9 cellular contexts compared by ENCODE assay signal in genomic region chr3:168093229-168093628, GRCh38. TPM values are rescaled to one million over a fixed set of nuclear protein-coding genes. Genes with fewer than 3 reads are reported as not detected.
DNase-seq lines count a peak whose midpoint lies in the region; ATAC-seq, FAIRE-seq and TF ChIP-seq lines count a peak whose summit lies in the region.
"Had no signal": no experiment of that assay in that cellular context is flagged by ENCODE, and none has a peak within 500 bp of the region (broad histone marks: within the 10 kb centered on the region; RNA-seq: fewer than 3 reads in every experiment).

No MANE protein-coding gene starts in this region.

- TF ChIP-seq CTCF in AG09309 (IDR thresholded peaks at IDR 0.05; ENCODE audit: control insufficient read depth, insufficient read depth, low read depth, low read length, missing control alignments), result no peak
- no peak for TF ChIP-seq CTCF in Loucy (conservative IDR thresholded peaks at IDR 0.05; ENCODE audit: low read length)
- TF ChIP-seq CTCF in natural killer cell (IDR thresholded peaks at IDR 0.05), result no peak

- peaks cover 41 to 54% of the 10 kb centered on the region in 2 donors for H3K4me1 Mint-ChIP-seq in natural killer cell

- H2AFZ ChIP-seq in Loucy (ENCODE audit: low read length), result no peak overlapping the region

- intact Hi-C loops in natural killer cell (cut with micrococcal nuclease), result no loop called here

- peak overlapping the region; percentile 41 for H3K27ac ChIP-seq in cingulate gyrus (ENCODE audit: low read depth, low read length)

- H3K9me3 ChIP-seq in Loucy (ENCODE audit: insufficient read depth, low read depth, low read length), result no peaks in the 10 kb centered on the region

- peak overlapping the region; percentile 55 for H3K4me2 ChIP-seq in Loucy (ENCODE audit: low read depth, low read length, poor library complexity, severe bottlenecking)

- ATAC-seq in natural killer cell, result no peak
- ATAC-seq in activated CD4-positive, CD25-positive, alpha-beta regulatory T cell treated with anti-CD3 and anti-CD28 coated beads, Interleukin-2, amount 50 U/mL, for 24 hours, result no peak

- H3K9me2 ChIP-seq in Loucy (replicated peaks; ENCODE audit: low read depth, low read length), result no peaks in the 10 kb centered on the region

- no peaks in the 10 kb centered on the region; the same call in 1 of the 2 replicates for H3F3A ChIP-seq in Loucy (ENCODE audit: low read depth)

- H3K79me2 ChIP-seq in Loucy (ENCODE audit: insufficient read depth, low read length), result peaks cover 55% of the 10 kb centered on the region

- H3K27ac Mint-ChIP-seq in natural killer cell, result no peak overlapping the region

- H3K27me3 ChIP-seq in Loucy (ENCODE audit: insufficient read depth, low read length, poor library complexity, severe bottlenecking), result no peaks in the 10 kb centered on the region

- no peaks in the 10 kb centered on the region for H3K36me3 Mint-ChIP-seq in natural killer cell

- H3K4me1 ChIP-seq in Loucy (ENCODE audit: insufficient read depth, low read length, poor library complexity, severe bottlenecking), result peaks cover 36% of the 10 kb centered on the region

- DNase-seq in AG09309 (ENCODE audit: low read depth) (no peak), natural killer cell (no peak), hepatic stellate cell (ENCODE audit: low spot score) (no peak), HTR-8/SVneo (ENCODE audit: insufficient read length, low spot score) (no peak)
- no peak for DNase-seq in activated T-cell treated with anti-CD3 and anti-CD28 coated beads, Interleukin-2, amount 50 U/mL, for 48 hours
- DNase-seq: activated T-cell treated with anti-CD3 and anti-CD28 coated beads, Interleukin-2, amount 50 U/mL, for 1 hour had no signal

- no peaks in the 10 kb centered on the region for H3K27me3 Mint-ChIP-seq in natural killer cell (ENCODE audit: low read depth in 2 of 2)

- no peaks in the 10 kb centered on the region for H3K36me3 ChIP-seq in Loucy (ENCODE audit: insufficient read depth, low read length)

- peaks cover 18% of the 10 kb centered on the region for H4K20me1 ChIP-seq in Loucy (ENCODE audit: insufficient read depth, low read length, poor library complexity, severe bottlenecking)

- H3K4me3 ChIP-seq in AG09309 (ENCODE audit: control insufficient read depth, low read depth, low read length) (peak overlapping the region; percentile 100), Loucy (ENCODE audit: low read length, poor library complexity, severe bottlenecking) (peak overlapping the region; percentile 82)

- H3K4me3 Mint-ChIP-seq in natural killer cell, result peak overlapping the region; percentile 53

- peak overlapping the region; percentile 74 for H3K9ac ChIP-seq in Loucy (ENCODE audit: low read depth, low read length, poor library complexity, severe bottlenecking)

- FAIRE-seq in HTR-8/SVneo (lab: Jason Lieb, UNC), result no peak

- no peaks in the 10 kb centered on the region for H3K9me3 Mint-ChIP-seq in natural killer cell

RNA-seq across cellular contexts. Expression of gene GOLIM4, which starts 2.5 kb away (rescaled TPM):
- total RNA-seq in natural killer cell, result 10 to 100 TPM; 13.7 to 17.9 (median 17.9) TPM
